In the genomic region with DNA sequence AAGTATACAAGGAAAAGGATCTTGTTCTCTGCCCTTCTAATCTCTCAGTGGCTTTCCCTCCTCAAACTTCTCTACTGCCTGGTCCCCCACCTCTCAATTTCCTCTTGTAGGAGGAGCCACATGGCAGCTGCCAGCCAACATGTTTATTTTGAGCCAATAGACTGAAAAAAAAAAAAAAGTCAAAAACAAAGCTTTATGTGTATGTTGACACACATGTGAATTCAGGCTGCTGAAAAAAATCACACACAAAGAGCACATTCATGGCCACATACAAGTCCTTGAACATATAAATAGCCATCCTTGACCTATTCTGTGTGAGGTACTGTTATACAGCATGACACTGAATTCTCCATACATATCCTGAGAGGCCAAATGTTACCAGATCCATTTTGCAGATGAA, we compare ENCODE assay signal across 1 cellular context.
TF ChIP-seq lines count a peak whose summit lies in the region.

No MANE protein-coding gene starts in this region.

TF ChIP-seq in K562, 482 proteins besides CTCF, POLR2A, EP300 and RAD21:
- TF ChIP-seq RBM25 (IDR thresholded peaks at IDR 0.05; ENCODE audit: low read depth, low read length, severe bottlenecking) (peak; percentile 14), ZNF696 (CRISPR knock-in tag; conservative IDR thresholded peaks at IDR 0.05) (no peak), FIP1L1 (IDR thresholded peaks at IDR 0.05; ENCODE audit: low read depth, low read length, poor library complexity, severe bottlenecking) (no peak)
